9 cellular contexts compared by ENCODE assay signal in genomic region chr9:89597711-89598707, GRCh38. TPM values are rescaled to one million over a fixed set of nuclear protein-coding genes. Genes with fewer than 3 reads are reported as not detected.
DNase-seq lines count a peak whose midpoint lies in the region; ATAC-seq, FAIRE-seq and TF ChIP-seq lines count a peak whose summit lies in the region.
"Had no signal": no experiment of that assay in that cellular context is flagged by ENCODE, and none has a peak within 500 bp of the region (broad histone marks: within the 10 kb centered on the region; RNA-seq: fewer than 3 reads in every experiment).

No MANE protein-coding gene starts in this region.

- peaks cover 1% of the 10 kb centered on the region for H3K9me3 Mint-ChIP-seq in astrocyte (ENCODE audit: unreplicated experiment)

- no peaks in the 10 kb centered on the region for H3K79me2 ChIP-seq in astrocyte (ENCODE audit: insufficient read depth, low read length)

- peak; percentile 81 for TF ChIP-seq CTCF in astrocyte (IDR thresholded peaks at IDR 0.05; ENCODE audit: insufficient read depth, low read depth, low read length)

- peaks cover 11% of the 10 kb centered on the region for H3K4me1 Mint-ChIP-seq in astrocyte (ENCODE audit: low read depth, unreplicated experiment)

- H3K36me3 ChIP-seq in astrocyte (ENCODE audit: insufficient read depth, low read length) = no peaks in the 10 kb centered on the region

- WGBS in right cardiac atrium = 41% methylated on average over 9 of the region's 9 CpGs

- FAIRE-seq in astrocyte (lab: Jason Lieb, UNC) = peak; percentile 5
- FAIRE-seq: TTC549 had no signal

- H3K27ac ChIP-seq in astrocyte (ENCODE audit: low read depth, low read length) = no peak overlapping the region
- no peak overlapping the region for H3K27ac ChIP-seq in right cardiac atrium (ENCODE audit: low read length)

- H3K4me1 ChIP-seq in astrocyte (ENCODE audit: insufficient read depth, low read length) (peaks cover under 1% of the 10 kb centered on the region), right cardiac atrium (ENCODE audit: control insufficient read depth, insufficient read depth, low read length) (no peaks in the 10 kb centered on the region)

- no peak overlapping the region for H3K9ac ChIP-seq in astrocyte (ENCODE audit: low read length)

- intact Hi-C loops in right cardiac atrium (cut with DNase I) = loop anchor here (2.0 to 10.0 kb wide), 5 partner anchors 504 to 1297 kb away; no protein-coding TSS in a partner anchor
- intact Hi-C loops in sciatic nerve (cut with DNase I) = no loop called here

- peaks cover 60% of the 10 kb centered on the region for H3K27me3 Mint-ChIP-seq in astrocyte (ENCODE audit: low read depth, unreplicated experiment)

- H3K4me3 ChIP-seq in astrocyte (ENCODE audit: insufficient read depth, low read depth, low read length) (no peak overlapping the region), right cardiac atrium (ENCODE audit: low read length) (no peak overlapping the region)

- DNase-seq in DMS114 treated with DMSO at 0.1 percent for 48 hours (lab: John Stamatoyannopoulos, UW; ENCODE audit: unreplicated experiment) (peak; percentile 3), astrocyte (ENCODE audit: low read depth) (no peak), right cardiac atrium (peak in 1 of 3 donors; percentile 29), sciatic nerve (ENCODE audit: low spot score) (peak; percentile 62)

- peak; percentile 55 for ATAC-seq in HG03354 (IDR thresholded peaks at IDR 0.05; ENCODE audit: poor library complexity, severe bottlenecking, unreplicated experiment)
- peak; percentile 77 for ATAC-seq in SK-N-SH treated with all-trans-retinoic acid at 6 μM for 48 hours
- ATAC-seq in right cardiac atrium = peak; percentile 40 to 66
- ATAC-seq in sciatic nerve = peak; percentile 82
- no peak for ATAC-seq in GM19455 (IDR thresholded peaks at IDR 0.05; ENCODE audit: unreplicated experiment)
- ATAC-seq in HG03025 (IDR thresholded peaks at IDR 0.05; ENCODE audit: low FRiP score, unreplicated experiment) = no peak

- no peak overlapping the region for H3K4me2 ChIP-seq in astrocyte (ENCODE audit: low read length)

- no peak overlapping the region for H3K27ac Mint-ChIP-seq in astrocyte (ENCODE audit: unreplicated experiment)

- H3K27me3 ChIP-seq in astrocyte (ENCODE audit: insufficient read depth, low read length) (peaks cover 37% of the 10 kb centered on the region), right cardiac atrium (ENCODE audit: control insufficient read depth, insufficient read depth) (no peaks in the 10 kb centered on the region)

- no peak overlapping the region for H2AFZ ChIP-seq in astrocyte (ENCODE audit: low read depth, low read length)

- H3K9me3 ChIP-seq in astrocyte (ENCODE audit: insufficient read depth, low read depth, low read length) (no peaks in the 10 kb centered on the region), right cardiac atrium (ENCODE audit: control insufficient read depth, low read length) (no peaks in the 10 kb centered on the region)

- H3K4me3 Mint-ChIP-seq in astrocyte (ENCODE audit: unreplicated experiment) = no peak overlapping the region

- no peaks in the 10 kb centered on the region for H4K20me1 ChIP-seq in astrocyte (ENCODE audit: insufficient read depth, low read length)

- no peaks in the 10 kb centered on the region for H3K36me3 Mint-ChIP-seq in astrocyte (ENCODE audit: low read depth, unreplicated experiment)

TF ChIP-seq in SK-N-SH treated with all-trans-retinoic acid at 6 μM for 48 hours, 23 proteins besides CTCF, POLR2A, EP300 and RAD21:
- TF ChIP-seq GLIS3 (CRISPR knock-in tag; IDR thresholded peaks at IDR 0.05) (0 out of 2 replicates have a peak, but pooled peaks have one; percentile 14), ZNF8 (CRISPR knock-in tag; IDR thresholded peaks at IDR 0.05) (no peak), CSRNP3 (CRISPR knock-in tag; IDR thresholded peaks at IDR 0.05) (0 out of 2 replicates have a peak, but pooled peaks have one; percentile 15)

RNA-seq across cellular contexts. Expression of gene GADD45G, which starts 6.8 kb away (rescaled TPM):
- total RNA-seq in astrocyte = 3.5 and 5.2 TPM in 2 replicates
- total RNA-seq in right cardiac atrium = 100 to 1,000 TPM in 2 of 4 donors, 10 to 100 TPM in 2; 27.6 to 133 (median 69.8) TPM
- 157 TPM for polyA plus RNA-seq in right cardiac atrium
- 3.5 TPM for total RNA-seq in sciatic nerve

Comparison
In these comparisons a context has a peak if more than half of its experiments do, and no peak if none do; other contexts are left out.
1. ATAC-seq: peak in HG03354 (single experiment), SK-N-SH treated with all-trans-retinoic acid at 6 μM for 48 hours (single experiment), right cardiac atrium (2 of 2) and sciatic nerve (single experiment); none in GM19455 (single experiment) and HG03025 (single experiment).